31 cellular contexts compared by ENCODE assay signal in genomic region chr4:8590546-8590880, GRCh38. TPM values are rescaled to one million over a fixed set of nuclear protein-coding genes. Genes with fewer than 3 reads are reported as not detected.
A peak's percentile ranks its signal among the peaks of the same experiment; 100 is the strongest.
DNase-seq lines count a peak whose midpoint lies in the region; FAIRE-seq and TF ChIP-seq lines count a peak whose summit lies in the region.
"Had no signal": no experiment of that assay in that cellular context is flagged by ENCODE, and none has a peak within 500 bp of the region (broad histone marks: within the 10 kb centered on the region; RNA-seq: fewer than 3 reads in every experiment).

No MANE protein-coding gene starts in this region.

- H2AK5ac ChIP-seq in H1 (ENCODE audit: low read depth, low read length) = peak overlapping the region; percentile 46; the same call in 1 of the 2 replicates

- intact Hi-C loops in thyroid gland (cut with DNase I) (loop anchor here (10.0 kb wide), 1 partner anchor 346 kb away; no protein-coding TSS in a partner anchor), A673 (cut with micrococcal nuclease; ENCODE audit: unreplicated experiment) (no loop called here)

- peak overlapping the region; percentile 57 for H3K9ac ChIP-seq in NT2/D1 (ENCODE audit: insufficient read length, low read depth)
- H3K9ac ChIP-seq in H1 (replicated peaks in 1 of 4; ENCODE audit: extremely low read depth in 1 of 4, low read depth in 3 of 4, low read length in 3 of 4) = no peak overlapping the region
- H3K9ac ChIP-seq in smooth muscle cell (ENCODE audit: low read depth) = no peak overlapping the region

- no peak for TF ChIP-seq RAD21 in H1 (IDR thresholded peaks at IDR 0.05 in 1 of 2, conservative IDR thresholded peaks at IDR 0.05 in 1 of 2; ENCODE audit: low read depth in 2 of 2, low read length in 2 of 2)

- H3K9me3 Mint-ChIP-seq in nephron = no peaks in the 10 kb centered on the region
- H3K9me3 Mint-ChIP-seq: CD4-positive, alpha-beta memory T cell; GM23338 had no signal

- H3K18ac ChIP-seq in H1 (ENCODE audit: extremely low read depth, low read length) = no peak overlapping the region; the same call in none of the 2 replicates

- H3F3A ChIP-seq in smooth muscle cell (ENCODE audit: low read depth) = no peaks in the 10 kb centered on the region

- no peak overlapping the region for H2BK20ac ChIP-seq in H1 (ENCODE audit: low read length)

- H2BK12ac ChIP-seq in H1 (ENCODE audit: low read depth, low read length) = no peak overlapping the region

- H2AFZ ChIP-seq in H1 (ENCODE audit: low read length) = no peak overlapping the region
- no peak overlapping the region for H2AFZ ChIP-seq in smooth muscle cell (ENCODE audit: low read depth)
- H2AFZ ChIP-seq: GM23338, PC-9 had no signal

- BruUV-seq in A673 (replicated peaks; lab: Mats Ljungman, UMichigan) = no TSS peak

- H3K4me1 ChIP-seq in NT2/D1 (ENCODE audit: insufficient read depth, insufficient read length) = peaks cover 45% of the 10 kb centered on the region
- H3K4me1 ChIP-seq in H1 (replicated peaks in 1 of 4; ENCODE audit: control insufficient read depth in 3 of 4, insufficient read depth in 4 of 4, low read length in 3 of 4) = peaks cover 0 to 27% (median 21%) of the 10 kb centered on the region in 4 experiments; a peak in 6 of 7 replicates
- peaks cover 11 to 34% of the 10 kb centered on the region in 2 donors for H3K4me1 ChIP-seq in thyroid gland
- H3K4me1 ChIP-seq in smooth muscle cell (ENCODE audit: low read depth) = peaks cover 10% of the 10 kb centered on the region
- H3K4me1 ChIP-seq in A673 (ENCODE audit: insufficient read depth, low read length, poor library complexity, severe bottlenecking) = no peaks in the 10 kb centered on the region
- H3K4me1 ChIP-seq: A549 had no signal

- DNase-seq in NT2/D1 (ENCODE audit: low read depth, low spot score) (no peak), H1 (ENCODE audit: low read depth in 1 of 2, low spot score in 2 of 2) (no peak), thyroid gland (peak; percentile 23 to 37), smooth muscle cell (lab: John Stamatoyannopoulos, UW; ENCODE audit: unreplicated experiment) (no peak), A673 (ENCODE audit: low spot score) (no peak), epidermal melanocyte (ENCODE audit: insufficient read length, low spot score) (no peak)
- DNase-seq: CD4-positive, alpha-beta memory T cell; COR-L47; DMS53; HCEC 1CT; Kasumi-1; MV-4-11; NCI-H1105; NCI-H1694; NCI-H2029 treated with DMSO at 0.1 percent for 48 hours; NCI-H446 treated with DMSO at 0.1 percent for 48 hours; NCI-H526; NCI-H82; NK-92 treated with Interleukin-12 subunit alpha and Interleukin-12 subunit beta, amount 100 ng/mL, for 24 hours; Right ventricle myocardium superior had no signal

- TF ChIP-seq CTCF in H1 (IDR thresholded peaks at IDR 0.05; ENCODE audit: control extremely low read depth in 1 of 3, insufficient read depth in 1 of 3, low read depth in 1 of 3, low read length in 3 of 3) (no peak), nephron (IDR thresholded peaks at IDR 0.05; ENCODE audit: unreplicated experiment in 3 of 3) (no peak), thyroid gland (IDR thresholded peaks at IDR 0.05) (no peak), smooth muscle cell (IDR thresholded peaks at IDR 0.05; ENCODE audit: borderline replicate concordance, insufficient read depth, poor library complexity, severe bottlenecking) (no peak), A673 (conservative IDR thresholded peaks at IDR 0.05; ENCODE audit: low read depth, low read length) (no peak)

- H4K5ac ChIP-seq in H1 (ENCODE audit: insufficient read length, low read depth, low read length) = peak overlapping the region; percentile 5

- no peak overlapping the region for H3K4ac ChIP-seq in H1 (replicated peaks; ENCODE audit: insufficient read length, low read depth, low read length)

- no peak overlapping the region for H3K27ac ChIP-seq in H1 (ENCODE audit: low read depth, low read length)
- no peak overlapping the region for H3K27ac ChIP-seq in thyroid gland
- H3K27ac ChIP-seq in smooth muscle cell (ENCODE audit: low read depth) = no peak overlapping the region
- no peak overlapping the region for H3K27ac ChIP-seq in A673 (ENCODE audit: low read depth, low read length, poor library complexity, severe bottlenecking)
- H3K27ac ChIP-seq: A549, PC-9 had no signal

- no peak overlapping the region for H3K14ac ChIP-seq in H1 (ENCODE audit: insufficient read length)

- H3K4me1 Mint-ChIP-seq in nephron = peaks cover 40% of the 10 kb centered on the region
- H3K4me1 Mint-ChIP-seq: CD4-positive, alpha-beta memory T cell had no signal

- peaks cover 20% of the 10 kb centered on the region for H3K36me3 ChIP-seq in NT2/D1 (ENCODE audit: insufficient read depth, insufficient read length, low read length)
- H3K36me3 ChIP-seq in H1 (ENCODE audit: control insufficient read depth in 2 of 4, insufficient read depth in 4 of 4, low read length in 3 of 4) = no peaks in the 10 kb centered on the region
- no peaks in the 10 kb centered on the region for H3K36me3 ChIP-seq in thyroid gland
- H3K36me3 ChIP-seq in smooth muscle cell (ENCODE audit: low read depth) = no peaks in the 10 kb centered on the region
- H3K36me3 ChIP-seq in A673 (ENCODE audit: insufficient read depth, low read length, poor library complexity, severe bottlenecking) = no peaks in the 10 kb centered on the region

- H4K20me1 ChIP-seq in H1 (replicated peaks in 1 of 2; ENCODE audit: control insufficient read depth in 1 of 2, insufficient read depth in 2 of 2, low read length in 2 of 2) (peaks cover 2 to 13% of the 10 kb centered on the region in 2 experiments), smooth muscle cell (ENCODE audit: low read depth) (peaks cover 7% of the 10 kb centered on the region)

- peaks cover 14% of the 10 kb centered on the region; the same call in 1 of the 2 replicates for H3K23me2 ChIP-seq in H1 (ENCODE audit: low read depth, low read length)

- H3K79me1 ChIP-seq in H1 (ENCODE audit: low read depth, low read length) = peaks cover 3% of the 10 kb centered on the region

- FAIRE-seq in H1 (lab: Jason Lieb, UNC) = no peak
- FAIRE-seq: A549, G401.6, HepG2, K562 had no signal

- no peak overlapping the region for H3K4me2 ChIP-seq in H1 (ENCODE audit: insufficient read depth in 1 of 2, low read depth in 2 of 2, low read length in 2 of 2)
- H3K4me2 ChIP-seq in smooth muscle cell = no peak overlapping the region
- H3K4me2 ChIP-seq: A549, GM23338, PC-9 had no signal

- WGBS in H1 (ENCODE audit: extremely low coverage in 1 of 2, insufficient coverage in 1 of 2, insufficient read length in 1 of 2, insufficient replicate concordance in 2 of 2, low coverage in 1 of 2, low lambda C conversion rate in 2 of 2, missing lambda C conversion rate in 1 of 2), 2 experiments = 77% methylated on average over 5 of the region's 5 CpGs; no CpG with 5 or more reads in 1 of the 2 experiments
- WGBS in thyroid gland, 2 donors = 27 to 39% methylated on average over 5 of the region's 5 CpGs
- WGBS in smooth muscle cell (ENCODE audit: low lambda C conversion rate) = 84% methylated on average over 5 of the region's 5 CpGs

- H3K9me3 ChIP-seq in NT2/D1 (ENCODE audit: insufficient read depth, low read length) (no peaks in the 10 kb centered on the region), H1 (ENCODE audit: insufficient read depth in 2 of 2, low read depth in 1 of 2, low read length in 1 of 2) (no peaks in the 10 kb centered on the region), thyroid gland (no peaks in the 10 kb centered on the region), smooth muscle cell (replicated peaks; ENCODE audit: low read depth) (no peaks in the 10 kb centered on the region), A673 (ENCODE audit: low read depth, low read length, poor library complexity, severe bottlenecking) (no peaks in the 10 kb centered on the region)
- H3K9me3 ChIP-seq: A549 had no signal

- H4K91ac ChIP-seq in H1 (replicated peaks; ENCODE audit: insufficient read length, low read length) = peak overlapping the region; percentile 25

- no peak overlapping the region for H2BK5ac ChIP-seq in H1 (ENCODE audit: low read depth, low read length)

- POLR2A ChIA-PET in H1 (lab: Charles Lee; ENCODE audit: partially characterized antibody) = no interaction called here
- POLR2A ChIA-PET in A673 (lab: Charles Lee; ENCODE audit: low non-redundant PET) = no interaction called here

- H3K56ac ChIP-seq in H1 (replicated peaks; ENCODE audit: insufficient read length, low read depth, low read length) = no peak overlapping the region

- no peaks in the 10 kb centered on the region for H3K27me3 ChIP-seq in NT2/D1 (ENCODE audit: insufficient read depth, insufficient read length)
- H3K27me3 ChIP-seq in H1 (replicated peaks in 1 of 4; ENCODE audit: control insufficient read depth in 3 of 4, extremely low read depth in 1 of 4, insufficient read depth in 3 of 4, low read length in 3 of 4) = 0 out of 7 replicates have a peak, but pooled peaks cover 0 to 3% (median under 1%) of the 10 kb centered on the region in 4 experiments
- no peaks in the 10 kb centered on the region for H3K27me3 ChIP-seq in thyroid gland
- no peaks in the 10 kb centered on the region for H3K27me3 ChIP-seq in smooth muscle cell (ENCODE audit: low read depth)
- peaks cover 64% of the 10 kb centered on the region for H3K27me3 ChIP-seq in A673 (replicated peaks; ENCODE audit: insufficient read depth, low read depth, low read length, poor library complexity)

- H3K23ac ChIP-seq in H1 (ENCODE audit: insufficient read length) = no peak overlapping the region

- no peaks in the 10 kb centered on the region for H3K36me3 Mint-ChIP-seq in nephron (ENCODE audit: low read depth)
- H3K36me3 Mint-ChIP-seq: CD4-positive, alpha-beta memory T cell had no signal

- H2BK15ac ChIP-seq in H1 (ENCODE audit: low read length) = peak overlapping the region; percentile 72; the same call in 1 of the 2 replicates

- peaks cover 61% of the 10 kb centered on the region for H3K27me3 Mint-ChIP-seq in nephron (ENCODE audit: low read depth)

- no peak for TF ChIP-seq POLR2A in H1 (IDR thresholded peaks at IDR 0.05; ENCODE audit: control extremely low read depth in 1 of 2, low read depth in 2 of 2, low read length in 2 of 2)
- TF ChIP-seq POLR2A in thyroid gland (IDR thresholded peaks at IDR 0.05) = no peak

- H3K79me2 ChIP-seq in H1 (ENCODE audit: control insufficient read depth in 1 of 2, insufficient read depth in 2 of 2, low read length in 2 of 2) (peaks cover 0 to 8% of the 10 kb centered on the region in 2 experiments; a peak in 1 of 4 replicates), smooth muscle cell (ENCODE audit: low read depth) (no peaks in the 10 kb centered on the region)

- H2BK120ac ChIP-seq in H1 (replicated peaks; ENCODE audit: low read depth, low read length) = no peak overlapping the region

- H3K4me3 Mint-ChIP-seq in nephron = peak overlapping the region in 1 of 3 experiments; percentile 27
- H3K4me3 Mint-ChIP-seq: CD4-positive, alpha-beta memory T cell; GM23338 had no signal

- no peak for TF ChIP-seq EP300 in H1 (IDR thresholded peaks at IDR 0.05; ENCODE audit: borderline replicate concordance in 1 of 2, low read depth in 2 of 2, low read length in 2 of 2)

- CTCF ChIA-PET in H1 (lab: Charles Lee; ENCODE audit: partially characterized antibody) = interaction anchor here (0.8 to 8.8 kb wide), 8 partner anchors 17 to 327 kb away, joined by 3 to 66 read pairs (median 4); no protein-coding TSS in a partner anchor
- CTCF ChIA-PET in A673 (lab: Charles Lee) = no interaction called here

- no peak overlapping the region for H4K8ac ChIP-seq in H1 (ENCODE audit: extremely low read depth, insufficient read depth, low read length)

- H3K4me3 ChIP-seq in NT2/D1 (ENCODE audit: insufficient read length, low read depth) (no peak overlapping the region), H1 (ENCODE audit: extremely low read depth in 1 of 4, insufficient read depth in 2 of 4, low read depth in 3 of 4, low read length in 4 of 4) (no peak overlapping the region), thyroid gland (replicated peaks in 1 of 3) (no peak overlapping the region), smooth muscle cell (no peak overlapping the region), A673 (ENCODE audit: low read depth, low read length, poor library complexity, severe bottlenecking) (no peak overlapping the region)
- H3K4me3 ChIP-seq: A549, GM23338, K562, PC-9 had no signal

- peak overlapping the region; percentile 58 to 89 (median 85) for H3K27ac Mint-ChIP-seq in nephron
- H3K27ac Mint-ChIP-seq: CD4-positive, alpha-beta memory T cell; GM23338 had no signal

RNA-seq across cellular contexts. Expression of gene CPZ, which starts 2.1 kb away (rescaled TPM):
- 28.8 and 31.5 TPM in 2 replicates for total RNA-seq in H1 (2021; fragmentation: NEBNext Ultra II Directional; extraction: Animal tissue kit (Norgen Biotek cat#: 25700))
- polyA plus RNA-seq in H1 (2011; rRNA removed) = 40.7 and 67.4 TPM in 2 replicates
- 38.3 TPM for polyA plus RNA-seq in H1 (2011; cell fraction: cytosol; rRNA removed)
- 98.5 TPM for polyA plus RNA-seq in H1 (2011; cell fraction: nucleus; rRNA removed)
- 29.4 to 44.2 TPM (median 42.1 TPM) in 4 replicates for polyA plus RNA-seq in H1 (2012, experiment 1 of 2)
- polyA plus RNA-seq in H1 (2012, experiment 2 of 2) = 35.2 TPM
- 26.2 TPM for polyA plus RNA-seq in H1 (2013, experiment 1 of 2)
- polyA plus RNA-seq in H1 (2013, experiment 2 of 2) = 24.4 TPM
- 12.0 and 13.2 TPM in 2 replicates for polyA minus RNA-seq in H1 (2011; rRNA and poly(A)+ RNA removed)
- polyA minus RNA-seq in H1 (2011; cell fraction: cytosol; rRNA and poly(A)+ RNA removed) = 20.3 TPM
- 32.0 TPM for polyA minus RNA-seq in H1 (2011; cell fraction: nucleus; rRNA and poly(A)+ RNA removed)
- total RNA-seq in thyroid gland = 10 to 100 TPM in 1 of 4 donors, 1 to 10 TPM in 3; 4.1 to 12.9 (median 6.5) TPM
- total RNA-seq in smooth muscle cell = 10.9 and 12.0 TPM in 2 replicates
- 33.9 and 35.9 TPM in 2 replicates for polyA plus RNA-seq in smooth muscle cell
- 0.28 and 0.34 TPM in 2 replicates for total RNA-seq in A673 (2021)
- total RNA-seq: CD4-positive, alpha-beta memory T cell; HT1080; MCF 10A; Right ventricle myocardium superior had no signal
- polyA plus RNA-seq: CD4-positive, alpha-beta memory T cell had no signal

RNA-seq across cellular contexts. Expression of gene GPR78, which starts 10.3 kb away (rescaled TPM):
- 3.0 and 3.3 TPM in 2 replicates for total RNA-seq in H1 (2021; fragmentation: NEBNext Ultra II Directional; extraction: Animal tissue kit (Norgen Biotek cat#: 25700))
- polyA plus RNA-seq in H1 (2011; rRNA removed) = 1.0 and 2.2 TPM in 2 replicates
- polyA plus RNA-seq in H1 (2011; cell fraction: cytosol; rRNA removed) = 1.6 TPM
- polyA plus RNA-seq in H1 (2011; cell fraction: nucleus; rRNA removed) = 10.5 TPM
- polyA plus RNA-seq in H1 (2012, experiment 1 of 2) = 1.7 to 2.0 TPM (median 1.9 TPM) in 4 replicates
- 0.84 TPM for polyA plus RNA-seq in H1 (2012, experiment 2 of 2)
- 0.75 TPM for polyA plus RNA-seq in H1 (2013, experiment 1 of 2)
- polyA plus RNA-seq in H1 (2013, experiment 2 of 2) = 0.68 TPM
- polyA minus RNA-seq in H1 (2011; rRNA and poly(A)+ RNA removed) = 1.8 and 3.0 TPM in 2 replicates
- 0.59 TPM for polyA minus RNA-seq in H1 (2011; cell fraction: cytosol; rRNA and poly(A)+ RNA removed)
- polyA minus RNA-seq in H1 (2011; cell fraction: nucleus; rRNA and poly(A)+ RNA removed) = 8.6 TPM
- total RNA-seq in thyroid gland = not detected
- not detected in 2 replicates for total RNA-seq in smooth muscle cell
- polyA plus RNA-seq in smooth muscle cell = 0.05 and 0.48 TPM in 2 replicates
- not detected in 2 replicates for total RNA-seq in A673 (2021)
- total RNA-seq: CD4-positive, alpha-beta memory T cell; Daoy; HT1080; MCF 10A; Right ventricle myocardium superior; RPMI7951 had no signal
- polyA plus RNA-seq: CD4-positive, alpha-beta memory T cell had no signal

Comparison
In these comparisons a context has a peak if more than half of its experiments do, and no peak if none do; other contexts are left out.
1. DNase-seq: peak in thyroid gland (2 of 2); none in NT2/D1 (single experiment), H1 (0 of 2), smooth muscle cell (single experiment), A673 (single experiment) and epidermal melanocyte (single experiment).